ENCODE assay signal across 17 cellular contexts in the genomic region with DNA sequence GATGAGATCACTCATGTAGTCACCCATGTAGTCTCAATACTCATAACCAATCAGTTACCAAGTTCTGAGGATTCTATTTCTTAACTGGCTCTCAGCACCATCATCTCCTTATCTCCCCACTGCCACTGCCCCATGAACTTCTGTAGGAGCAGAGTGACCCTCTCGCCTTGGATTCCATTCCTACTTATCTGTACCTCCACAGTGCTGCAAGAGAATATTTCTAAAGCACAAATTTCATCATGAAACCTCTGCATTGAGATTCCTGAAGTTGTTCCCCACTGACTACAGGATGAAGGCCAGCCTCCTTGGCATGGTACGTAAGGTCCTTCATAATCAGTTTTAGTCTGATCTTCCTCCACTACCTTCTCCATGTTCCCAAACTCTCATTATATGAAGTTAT.
"Had no signal": no experiment of that assay in that cellular context is flagged by ENCODE, and none has a peak within 500 bp of the region (broad histone marks: within the 10 kb centered on the region; RNA-seq: fewer than 3 reads in every experiment).

No MANE protein-coding gene starts in this region.

- H3K4me3 Mint-ChIP-seq: activated CD8-positive, alpha-beta memory T cell treated with anti-CD3 and anti-CD28 coated beads, Interleukin-2, amount 10 ng/mL, durations not matched to agents 7 days and 5 days; nephron progenitor cell had no signal

- H3K4me1 Mint-ChIP-seq: nephron progenitor cell had no signal

- DNase-seq: activated CD4-positive, alpha-beta T cell treated with anti-CD3 and anti-CD28 coated beads for 1 hour; activated CD4-positive, alpha-beta T cell treated with anti-CD3 and anti-CD28 coated beads, Interleukin-2, amount 50 U/mL, for 48 hours; activated CD8-positive, alpha-beta memory T cell treated with anti-CD3 and anti-CD28 coated beads, Interleukin-2, amount 10 ng/mL, durations not matched to agents 7 days and 5 days; activated effector memory CD4-positive, alpha-beta T cell treated with anti-CD3 and anti-CD28 coated beads, Interleukin-2, amount 50 U/mL, for 16 hours; adrenal gland; cerebellar nuclear complex; cortex of kidney; hypothalamus; kidney; nephron progenitor cell; nucleus accumbens; spleen; stimulated activated CD4-positive, alpha-beta T cell treated with anti-CD3 and anti-CD28 coated beads, Interleukin-4, amount 100 ng/mL, for 4 hours; stimulated activated naive CD4-positive, alpha-beta T cell treated with Interleukin-2 at 50 U/mL for 16 hours; T-helper 2 cell; uterus had no signal

- H3K27ac Mint-ChIP-seq: activated CD8-positive, alpha-beta memory T cell treated with anti-CD3 and anti-CD28 coated beads, Interleukin-2, amount 10 ng/mL, durations not matched to agents 7 days and 5 days; nephron progenitor cell had no signal

- H3K27me3 Mint-ChIP-seq: activated CD8-positive, alpha-beta memory T cell treated with anti-CD3 and anti-CD28 coated beads, Interleukin-2, amount 10 ng/mL, durations not matched to agents 7 days and 5 days had no signal

- ATAC-seq: activated CD8-positive, alpha-beta memory T cell treated with anti-CD3 and anti-CD28 coated beads, Interleukin-2, amount 10 ng/mL, durations not matched to agents 7 days and 5 days; left lobe of liver had no signal
